28 cellular contexts compared by ENCODE assay signal in genomic region chr3:146431240-146431639, GRCh38. TPM values are rescaled to one million over a fixed set of nuclear protein-coding genes. Genes with fewer than 3 reads are reported as not detected.
"Had no signal": no experiment of that assay in that cellular context is flagged by ENCODE, and none has a peak within 500 bp of the region (broad histone marks: within the 10 kb centered on the region; RNA-seq: fewer than 3 reads in every experiment).

No MANE protein-coding gene starts in this region.

- H3K79me2 ChIP-seq: parathyroid adenoma had no signal

- H3K9me3 ChIP-seq: gastrocnemius medialis had no signal

- DNase-seq: activated B cell treated with CpG ODN at 0.5 μM for 24 hours; activated CD4-positive, alpha-beta T cell treated with anti-CD3 and anti-CD28 coated beads for 36 hours; activated CD4-positive, alpha-beta T cell treated with anti-CD3 and anti-CD28 coated beads, Interleukin-2, amount 50 U/mL, for 4 hours; activated CD8-positive, alpha-beta memory T cell treated with anti-CD3 and anti-CD28 coated beads for 24 hours; activated CD8-positive, alpha-beta memory T cell treated with anti-CD3 and anti-CD28 coated beads, Interleukin-2, amount 50 U/mL, for 4 hours; activated naive CD4-positive, alpha-beta T cell; activated T-cell treated with anti-CD3 and anti-CD28 coated beads, Interleukin-2, amount 50 U/mL, for 24 hours; amniotic stem cell; effector memory CD4-positive, alpha-beta T cell; gastrocnemius medialis; hypothalamus; islet precursor cell; left cardiac atrium; nucleus accumbens; right cardiac atrium; stimulated activated CD4-positive, alpha-beta T cell treated with anti-CD3 and anti-CD28 coated beads, Interleukin-1b, Interleukin-23, amount 100 ng/mL, for 48 hours; substantia nigra; T1000; tibial artery had no signal

- H3K27me3 ChIP-seq: gastrocnemius medialis, tibial artery had no signal

- H3K27ac ChIP-seq: gastrocnemius medialis, parathyroid adenoma, tibial artery had no signal

- H2AFZ ChIP-seq: parathyroid adenoma had no signal

- H3K9ac ChIP-seq: parathyroid adenoma had no signal

- H3K36me3 ChIP-seq: gastrocnemius medialis, tibial artery had no signal

- H3K4me1 ChIP-seq: gastrocnemius medialis, parathyroid adenoma, tibial artery had no signal

- H3K4me3 ChIP-seq: gastrocnemius medialis, tibial artery had no signal

RNA-seq across cellular contexts. Expression of gene PLSCR2, which starts 38.1 kb away (rescaled TPM):
- total RNA-seq: activated B cell treated with CpG ODN at 0.5 μM for 24 hours; activated T-helper 17 cell treated with anti-CD3 and anti-CD28 coated beads, Interleukin-2, amount 50 U/mL, for 72 hours; chondrocyte; dermis microvascular lymphatic vessel endothelial cell; gastrocnemius medialis; left cardiac atrium; pulmonary artery endothelial cell; skeletal muscle tissue had no signal
- polyA plus RNA-seq: esophagus, liver, neural cell, right cardiac atrium had no signal
